20 cellular contexts compared by ENCODE assay signal in the genomic region with DNA sequence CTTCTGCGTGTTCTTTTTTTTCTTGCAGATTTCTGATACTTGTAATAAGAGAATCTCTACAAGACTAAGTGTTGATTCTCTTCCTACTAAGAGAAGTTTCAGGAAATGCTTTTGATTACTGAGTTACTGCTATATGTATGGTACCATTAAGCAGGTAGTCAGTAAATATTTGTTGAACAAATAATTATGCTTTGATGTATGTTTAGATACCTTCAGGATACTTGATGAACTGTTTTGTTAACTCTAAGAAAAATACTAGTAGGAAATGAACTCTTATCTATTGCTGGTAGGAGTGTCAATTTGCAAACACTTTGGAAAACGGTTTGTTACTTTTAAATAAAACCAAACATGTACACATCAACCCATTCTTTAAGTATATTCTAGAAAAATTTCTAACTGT.
A peak's percentile ranks its signal among the peaks of the same experiment; 100 is the strongest.
DNase-seq lines count a peak whose midpoint lies in the region; ATAC-seq and TF ChIP-seq lines count a peak whose summit lies in the region.
"Had no signal": no experiment of that assay in that cellular context is flagged by ENCODE, and none has a peak within 500 bp of the region (broad histone marks: within the 10 kb centered on the region; RNA-seq: fewer than 3 reads in every experiment).

No MANE protein-coding gene starts in this region.

- no peaks in the 10 kb centered on the region for H4K20me1 ChIP-seq in neural progenitor cell (ENCODE audit: low read depth)

- peaks cover 7% of the 10 kb centered on the region for H3K36me3 Mint-ChIP-seq in neural progenitor cell
- H3K36me3 Mint-ChIP-seq: CD14-positive monocyte; CD4-positive, alpha-beta memory T cell; IgD-negative memory B cell had no signal

- peaks cover 34% of the 10 kb centered on the region for H3K4me1 ChIP-seq in neural progenitor cell
- H3K4me1 ChIP-seq: BLaER1 had no signal

- no peaks in the 10 kb centered on the region for H3K27me3 ChIP-seq in neural progenitor cell
- H3K27me3 ChIP-seq: BLaER1 had no signal

- H3K4me1 Mint-ChIP-seq in neural progenitor cell: peaks cover 12% of the 10 kb centered on the region
- H3K4me1 Mint-ChIP-seq: CD14-positive monocyte had no signal

- H3K4me3 ChIP-seq in SK-N-MC: no peak overlapping the region; the same call in 1 of the 2 replicates
- H3K4me3 ChIP-seq in neural progenitor cell: no peak overlapping the region
- H3K4me3 ChIP-seq: A549, BLaER1 had no signal

- intact Hi-C loops in left ventricle myocardium superior (cut with micrococcal nuclease): no loop called here

- peaks cover 7% of the 10 kb centered on the region for H3K79me2 ChIP-seq in neural progenitor cell (ENCODE audit: low read depth)

- TF ChIP-seq CTCF in neural progenitor cell (IDR thresholded peaks at IDR 0.05): no peak

- no peaks in the 10 kb centered on the region for H3F3A ChIP-seq in neural progenitor cell (ENCODE audit: low read depth)

- H3K9me3 ChIP-seq in SK-N-MC (ENCODE audit: low read depth, low read length): no peaks in the 10 kb centered on the region
- no peaks in the 10 kb centered on the region for H3K9me3 ChIP-seq in neural progenitor cell (ENCODE audit: low read depth)
- H3K9me3 ChIP-seq: A549 had no signal

- no peak overlapping the region for H3K4me3 Mint-ChIP-seq in neural progenitor cell
- H3K4me3 Mint-ChIP-seq: CD14-positive monocyte; CD4-positive, alpha-beta memory T cell; HFFc6; IgD-negative memory B cell had no signal

- H3K9me3 Mint-ChIP-seq in neural progenitor cell: peaks cover 3% of the 10 kb centered on the region
- H3K9me3 Mint-ChIP-seq: CD14-positive monocyte; CD4-positive, alpha-beta memory T cell; HFFc6; IgD-negative memory B cell had no signal

- H3K27ac Mint-ChIP-seq in neural progenitor cell: peak overlapping the region; percentile 31
- H3K27ac Mint-ChIP-seq: CD14-positive monocyte; CD4-positive, alpha-beta memory T cell; HFFc6; IgD-negative memory B cell had no signal

- H3K9ac ChIP-seq in SK-N-MC (ENCODE audit: insufficient read length): no peak overlapping the region
- H3K9ac ChIP-seq in neural progenitor cell: no peak overlapping the region
- H3K9ac ChIP-seq: BLaER1 had no signal

- no peak overlapping the region for H3K4me2 ChIP-seq in neural progenitor cell
- H3K4me2 ChIP-seq: A549, BLaER1 had no signal

- H3K36me3 ChIP-seq in SK-N-MC (ENCODE audit: insufficient read depth, low read length) (no peaks in the 10 kb centered on the region; the same call in 1 of the 2 replicates), neural progenitor cell (no peaks in the 10 kb centered on the region)

- no peak overlapping the region for H2AFZ ChIP-seq in neural progenitor cell (replicated peaks)

- ATAC-seq in left ventricle myocardium superior (no peak), GM19455 (IDR thresholded peaks at IDR 0.05; ENCODE audit: unreplicated experiment) (no peak)
- ATAC-seq: A549, HCT116 had no signal

- H3K27me3 Mint-ChIP-seq in neural progenitor cell (ENCODE audit: insufficient read depth, low read depth): peaks cover 2% of the 10 kb centered on the region
- H3K27me3 Mint-ChIP-seq: CD4-positive, alpha-beta memory T cell; IgD-negative memory B cell had no signal

- H3K27ac ChIP-seq in SK-N-MC: peak overlapping the region; percentile 87
- no peak overlapping the region for H3K27ac ChIP-seq in neural progenitor cell
- H3K27ac ChIP-seq: 22Rv1, A549, BLaER1 had no signal

- DNase-seq in DMS153 (lab: John Stamatoyannopoulos, UW): peak; percentile 17
- no peak for DNase-seq in DMS153 treated with DMSO at 0.1 percent for 48 hours (lab: John Stamatoyannopoulos, UW; ENCODE audit: unreplicated experiment)
- peak; percentile 86 for DNase-seq in DMS53 (lab: John Stamatoyannopoulos, UW)
- no peak for DNase-seq in SK-N-MC (ENCODE audit: low read depth, low spot score)
- no peak for DNase-seq in neural progenitor cell (ENCODE audit: low spot score)
- no peak for DNase-seq in left ventricle myocardium superior
- DNase-seq: AML-193; CD4-positive, alpha-beta memory T cell; DMS79; GDM1; GOT3; H7; HFFc6 had no signal

Comparison
In these comparisons a context has a peak if more than half of its experiments do, and no peak if none do; other contexts are left out.
1. DNase-seq: peak in DMS153 (single experiment) and DMS53 (single experiment); none in DMS153 treated with DMSO at 0.1 percent for 48 hours (single experiment), SK-N-MC (single experiment), neural progenitor cell (single experiment) and left ventricle myocardium superior (single experiment).